ENCODE assay signal across 28 cellular contexts in genomic region chr11:27592111-27592780, GRCh38.
DNase-seq lines count a peak whose midpoint lies in the region; ATAC-seq, FAIRE-seq and TF ChIP-seq lines count a peak whose summit lies in the region.
"Had no signal": no experiment of that assay in that cellular context is flagged by ENCODE, and none has a peak within 500 bp of the region (broad histone marks: within the 10 kb centered on the region; RNA-seq: fewer than 3 reads in every experiment).

No MANE protein-coding gene starts in this region.

- DNase-seq in AG10803 (ENCODE audit: low read depth) (peak; percentile 34), IMR-90 (peak; percentile 9), astrocyte (ENCODE audit: low read depth) (peak; percentile 82), erythroblast (lab: John Stamatoyannopoulos, UW) (peak; percentile 3 to 9), neuronal stem cell (ENCODE audit: low spot score) (no peak), NCI-H2107 (lab: John Stamatoyannopoulos, UW) (no peak), lower lobe of right lung (no peak)
- DNase-seq: CD4-positive, CD25-positive, alpha-beta regulatory T cell; DMS53; H7; KBM-7; MG63; NCI-H1092; NCI-H1417 treated with DMSO at 0.1 percent for 48 hours; NCI-H1694 treated with DMSO at 0.1 percent for 48 hours; NCI-H2081; NCI-H2171; NCI-H345; NCI-H524; NCI-H774; PC-9 had no signal

- H2BK120ac ChIP-seq in IMR-90 (ENCODE audit: low read depth, low read length), result no peak overlapping the region
- no peak overlapping the region for H2BK120ac ChIP-seq in neuronal stem cell (ENCODE audit: low read depth, low read length)

- H3K4me3 ChIP-seq in AG10803 (ENCODE audit: low read length) (no peak overlapping the region), IMR-90 (ENCODE audit: insufficient read depth, low read depth, low read length) (no peak overlapping the region), astrocyte (ENCODE audit: insufficient read depth, low read depth, low read length) (no peak overlapping the region), neuronal stem cell (ENCODE audit: low read length in 2 of 2) (no peak overlapping the region), lower lobe of right lung (no peak overlapping the region)
- H3K4me3 ChIP-seq: BLaER1, GM12878, MG63, PC-9, SJSA1 had no signal

- no peak for ATAC-seq in IMR-90 (ENCODE audit: low read depth)
- no peak for ATAC-seq in GM18909 (IDR thresholded peaks at IDR 0.05; ENCODE audit: poor library complexity, unreplicated experiment)
- ATAC-seq in lower lobe of right lung, result no peak
- ATAC-seq: GM12878, HepG2, Right ventricle myocardium inferior had no signal

- no peak for FAIRE-seq in astrocyte (lab: Jason Lieb, UNC)
- FAIRE-seq: G401.6, GM12878, HepG2 had no signal

- no peaks in the 10 kb centered on the region for H3K9me1 ChIP-seq in IMR-90 (ENCODE audit: insufficient read depth, low read length)

- no peaks in the 10 kb centered on the region for H3K27me3 ChIP-seq in IMR-90 (ENCODE audit: control insufficient read depth, insufficient read depth, low read length)
- no peaks in the 10 kb centered on the region for H3K27me3 ChIP-seq in astrocyte (ENCODE audit: insufficient read depth, low read length)
- H3K27me3 ChIP-seq in neuronal stem cell (ENCODE audit: control insufficient read depth in 3 of 3, insufficient read depth in 3 of 3, low read depth in 1 of 3, low read length in 3 of 3), result no peaks in the 10 kb centered on the region
- H3K27me3 ChIP-seq in lower lobe of right lung (ENCODE audit: low read depth), result no peaks in the 10 kb centered on the region
- H3K27me3 ChIP-seq: BLaER1, MG63, SJSA1 had no signal

- H4K20me1 ChIP-seq in IMR-90 (ENCODE audit: insufficient read depth, low read length) (no peaks in the 10 kb centered on the region), astrocyte (ENCODE audit: insufficient read depth, low read length) (no peaks in the 10 kb centered on the region)
- H4K20me1 ChIP-seq: BLaER1 had no signal

- H3K14ac ChIP-seq in IMR-90 (replicated peaks; ENCODE audit: low read depth, low read length) (no peak overlapping the region), neuronal stem cell (ENCODE audit: low read length) (no peak overlapping the region)

- no TSS peak for BruUV-seq in IMR-90 (replicated peaks; lab: Mats Ljungman, UMichigan)

- no peak overlapping the region for H3K4ac ChIP-seq in IMR-90 (ENCODE audit: low read depth, low read length)
- H3K4ac ChIP-seq in neuronal stem cell (ENCODE audit: low read length), result no peak overlapping the region

- in situ Hi-C loops in IMR-90 (cut with MboI; ENCODE audit: low sequenced_read_pairs), result no loop called here

- H3K23ac ChIP-seq in IMR-90 (ENCODE audit: low read depth, low read length) (no peak overlapping the region), neuronal stem cell (ENCODE audit: low read depth, low read length, poor library complexity) (no peak overlapping the region)

- H3K36me3 ChIP-seq in IMR-90 (ENCODE audit: control insufficient read depth, insufficient read depth, low read length), result no peaks in the 10 kb centered on the region
- no peaks in the 10 kb centered on the region for H3K36me3 ChIP-seq in astrocyte (ENCODE audit: insufficient read depth, low read length)
- H3K36me3 ChIP-seq in neuronal stem cell (replicated peaks in 1 of 2; ENCODE audit: control insufficient read depth in 2 of 2, insufficient read depth in 2 of 2, low read length in 2 of 2), result no peaks in the 10 kb centered on the region
- no peaks in the 10 kb centered on the region for H3K36me3 ChIP-seq in lower lobe of right lung
- H3K36me3 ChIP-seq: BLaER1, MG63, SJSA1 had no signal

- H3K27me3 Mint-ChIP-seq in astrocyte (ENCODE audit: low read depth, unreplicated experiment), result no peaks in the 10 kb centered on the region
- H3K27me3 Mint-ChIP-seq: CD4-positive, CD25-positive, alpha-beta regulatory T cell had no signal

- no peak overlapping the region for H2AK5ac ChIP-seq in IMR-90 (ENCODE audit: low read depth, low read length)
- no peak overlapping the region for H2AK5ac ChIP-seq in neuronal stem cell (ENCODE audit: low read depth, low read length)

- H3K27ac Mint-ChIP-seq in astrocyte (ENCODE audit: unreplicated experiment), result no peak overlapping the region
- H3K27ac Mint-ChIP-seq: CD4-positive, CD25-positive, alpha-beta regulatory T cell had no signal

- H4K91ac ChIP-seq in IMR-90 (ENCODE audit: insufficient read depth, low read depth, low read length) (no peak overlapping the region), neuronal stem cell (ENCODE audit: low read depth, low read length, poor library complexity) (no peak overlapping the region)

- TF ChIP-seq RAD21 in IMR-90 (IDR thresholded peaks at IDR 0.05; ENCODE audit: low read length), result no peak

- dilution Hi-C loops in IMR-90 (cut with HindIII; ENCODE audit: low sequenced_read_pairs, unreplicated experiment), result no loop called here

- H3K18ac ChIP-seq in IMR-90 (ENCODE audit: low read depth, low read length), result no peak overlapping the region
- no peak overlapping the region for H3K18ac ChIP-seq in neuronal stem cell (ENCODE audit: low read length)

- no peak for TF ChIP-seq CTCF in AG10803 (conservative IDR thresholded peaks at IDR 0.05; ENCODE audit: low read length)
- no peak for TF ChIP-seq CTCF in IMR-90 (conservative IDR thresholded peaks at IDR 0.05; ENCODE audit: low read depth, low read length)
- no peak for TF ChIP-seq CTCF in astrocyte (IDR thresholded peaks at IDR 0.05; ENCODE audit: insufficient read depth, low read depth, low read length)
- TF ChIP-seq CTCF in lower lobe of right lung (IDR thresholded peaks at IDR 0.05), result no peak

- H3K79me2 ChIP-seq in astrocyte (ENCODE audit: insufficient read depth, low read length), result no peaks in the 10 kb centered on the region

- H3K79me1 ChIP-seq in IMR-90 (ENCODE audit: low read depth in 1 of 2, low read length in 2 of 2) (no peaks in the 10 kb centered on the region), neuronal stem cell (ENCODE audit: low read depth, low read length) (no peaks in the 10 kb centered on the region)

- no peaks in the 10 kb centered on the region for H3K4me1 Mint-ChIP-seq in astrocyte (ENCODE audit: low read depth, unreplicated experiment)

- H2BK5ac ChIP-seq in IMR-90 (ENCODE audit: low read depth, low read length, poor library complexity, severe bottlenecking) (no peak overlapping the region), neuronal stem cell (ENCODE audit: low read length) (no peak overlapping the region)

- H3K36me3 Mint-ChIP-seq in astrocyte (ENCODE audit: low read depth, unreplicated experiment), result peaks cover 2% of the 10 kb centered on the region

- H2BK15ac ChIP-seq in IMR-90 (ENCODE audit: low read depth, low read length), result no peak overlapping the region
- H2BK15ac ChIP-seq in neuronal stem cell (ENCODE audit: low read length), result no peak overlapping the region

- TF ChIP-seq POLR2A in IMR-90 (IDR thresholded peaks at IDR 0.05; ENCODE audit: low read depth, low read length) (no peak), erythroblast (IDR thresholded peaks at IDR 0.05; ENCODE audit: low read length) (no peak)

- H3K27ac ChIP-seq in IMR-90 (ENCODE audit: insufficient read depth, low read length), result no peak overlapping the region
- no peak overlapping the region for H3K27ac ChIP-seq in astrocyte (ENCODE audit: low read depth, low read length)
- H3K27ac ChIP-seq in neuronal stem cell (replicated peaks; ENCODE audit: low read length), result no peak overlapping the region
- no peak overlapping the region for H3K27ac ChIP-seq in lower lobe of right lung
- H3K27ac ChIP-seq: BLaER1, PC-9, SJSA1 had no signal

- no peak overlapping the region for H2BK20ac ChIP-seq in IMR-90 (ENCODE audit: low read depth, low read length)

- H2BK12ac ChIP-seq in neuronal stem cell (ENCODE audit: low read length), result no peak overlapping the region

- CTCF ChIA-PET in IMR-90 (lab: Yijun Ruan, JAX), result no interaction called here

- no peak overlapping the region for H4K5ac ChIP-seq in IMR-90 (ENCODE audit: low read depth, low read length)

- no peak overlapping the region for H2AFZ ChIP-seq in IMR-90 (replicated peaks; ENCODE audit: low read length, poor library complexity)
- no peak overlapping the region for H2AFZ ChIP-seq in astrocyte (ENCODE audit: low read depth, low read length)
- no peak overlapping the region for H2AFZ ChIP-seq in neuronal stem cell (ENCODE audit: low read length)
- H2AFZ ChIP-seq: PC-9 had no signal

- peaks cover 3% of the 10 kb centered on the region for H3K9me3 Mint-ChIP-seq in astrocyte (ENCODE audit: unreplicated experiment)

- H3K4me1 ChIP-seq in IMR-90 (ENCODE audit: control insufficient read depth, insufficient read depth, low read length) (no peaks in the 10 kb centered on the region), astrocyte (ENCODE audit: insufficient read depth, low read length) (no peaks in the 10 kb centered on the region), neuronal stem cell (ENCODE audit: control insufficient read depth in 2 of 2, insufficient read depth in 1 of 2, low read depth in 1 of 2, low read length in 2 of 2) (no peaks in the 10 kb centered on the region), lower lobe of right lung (no peaks in the 10 kb centered on the region)
- H3K4me1 ChIP-seq: SJSA1 had no signal

- H4K8ac ChIP-seq in IMR-90 (ENCODE audit: low read depth in 2 of 2, low read length in 2 of 2), result no peak overlapping the region
- no peak overlapping the region for H4K8ac ChIP-seq in neuronal stem cell (ENCODE audit: low read depth, low read length)

- intact Hi-C loops in IMR-90 (cut with micrococcal nuclease), result no loop called here
- intact Hi-C loops in lower lobe of right lung (cut with DNase I), result no loop called here

- no peaks in the 10 kb centered on the region; the same call in 1 of the 2 replicates for H3K9me3 ChIP-seq in IMR-90 (ENCODE audit: control insufficient read depth, insufficient read depth, low read length)
- H3K9me3 ChIP-seq in astrocyte (ENCODE audit: insufficient read depth, low read depth, low read length), result no peaks in the 10 kb centered on the region
- no peaks in the 10 kb centered on the region for H3K9me3 ChIP-seq in neuronal stem cell (replicated peaks in 1 of 2; ENCODE audit: control insufficient read depth in 2 of 2, insufficient read depth in 1 of 2, low read depth in 1 of 2, low read length in 2 of 2)
- no peaks in the 10 kb centered on the region for H3K9me3 ChIP-seq in lower lobe of right lung
- H3K9me3 ChIP-seq: BLaER1, MG63 had no signal

- H3K56ac ChIP-seq in IMR-90 (ENCODE audit: extremely low read depth, insufficient read depth, low read length), result no peak overlapping the region

- H3K4me3 Mint-ChIP-seq in astrocyte (ENCODE audit: unreplicated experiment), result no peak overlapping the region
- H3K4me3 Mint-ChIP-seq: CD4-positive, CD25-positive, alpha-beta regulatory T cell had no signal

- no peak overlapping the region for H2AK9ac ChIP-seq in IMR-90 (replicated peaks; ENCODE audit: low read depth, low read length, poor library complexity)

- POLR2A ChIA-PET in IMR-90 (lab: Charles Lee; ENCODE audit: unreplicated experiment), result no interaction called here

- H3K4me2 ChIP-seq in IMR-90 (ENCODE audit: low read depth, low read length) (no peak overlapping the region), astrocyte (ENCODE audit: low read length) (no peak overlapping the region), neuronal stem cell (ENCODE audit: insufficient read depth, low read length, poor library complexity, severe bottlenecking) (no peak overlapping the region)
- H3K4me2 ChIP-seq: BLaER1, PC-9 had no signal

- no peak overlapping the region for H3K9ac ChIP-seq in IMR-90 (ENCODE audit: low read depth, low read length)
- no peak overlapping the region for H3K9ac ChIP-seq in astrocyte (ENCODE audit: low read length)
- no peak overlapping the region for H3K9ac ChIP-seq in neuronal stem cell (ENCODE audit: low read depth, low read length, poor library complexity)
- H3K9ac ChIP-seq: BLaER1 had no signal

Comparison
In these comparisons a context has a peak if more than half of its experiments do, and no peak if none do; other contexts are left out.
1. DNase-seq: peak in AG10803 (single experiment), IMR-90 (single experiment), astrocyte (single experiment) and erythroblast (2 of 2); none in neuronal stem cell (single experiment), NCI-H2107 (single experiment) and lower lobe of right lung (single experiment).